ENCODE assay signal across 23 cellular contexts in the genomic region with DNA sequence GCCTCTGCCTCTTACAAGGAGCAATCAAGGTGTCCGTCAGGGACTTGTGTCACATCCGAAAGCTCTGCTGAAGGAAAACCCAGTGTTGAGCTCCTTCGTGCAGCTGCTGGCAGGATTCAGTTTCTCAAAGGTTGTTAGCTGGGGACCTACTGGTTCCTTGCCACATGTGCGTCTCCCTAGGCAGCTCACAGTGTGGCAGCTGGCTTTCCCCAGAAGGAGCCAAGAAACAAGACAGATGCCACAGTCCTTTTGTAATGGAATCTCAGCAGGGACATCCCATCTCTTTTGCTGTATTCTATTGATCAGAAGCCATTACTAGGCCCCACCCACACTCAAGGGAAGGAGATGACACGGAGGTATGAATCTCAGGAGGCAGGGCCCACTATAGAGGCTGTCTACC.
DNase-seq lines count a peak whose midpoint lies in the region; ATAC-seq and TF ChIP-seq lines count a peak whose summit lies in the region.
"Had no signal": no experiment of that assay in that cellular context is flagged by ENCODE, and none has a peak within 500 bp of the region (broad histone marks: within the 10 kb centered on the region; RNA-seq: fewer than 3 reads in every experiment).

No MANE protein-coding gene starts in this region.

- no peaks in the 10 kb centered on the region for H3K9me3 ChIP-seq in neural progenitor cell (ENCODE audit: low read depth)
- H3K9me3 ChIP-seq: A549, BE2C had no signal

- H3K4me3 Mint-ChIP-seq in glutamatergic neuron (ENCODE audit: unreplicated experiment) (peak overlapping the region; percentile 36), neural progenitor cell (no peak overlapping the region)
- H3K4me3 Mint-ChIP-seq: CD14-positive monocyte; CD4-positive, alpha-beta T cell; CD8-positive, alpha-beta memory T cell; H9 had no signal

- no peaks in the 10 kb centered on the region for H3K27me3 ChIP-seq in neural progenitor cell
- H3K27me3 ChIP-seq: BE2C; BLaER1 treated with 17β-estradiol and CSF1 and Interleukin-3, amounts not matched to agents 10 nM and 100 nM had no signal

- POLR2A ChIA-PET in RWPE1 (lab: Yijun Ruan, JAX; ENCODE audit: low non-redundant PET), result no interaction called here

- H4K20me1 ChIP-seq in neural progenitor cell (ENCODE audit: low read depth), result no peaks in the 10 kb centered on the region
- H4K20me1 ChIP-seq: BLaER1 treated with 17β-estradiol and CSF1 and Interleukin-3, amounts not matched to agents 10 nM and 100 nM had no signal

- H3K4me1 Mint-ChIP-seq in glutamatergic neuron (ENCODE audit: low read depth, unreplicated experiment) (peaks cover 12% of the 10 kb centered on the region), neural progenitor cell (no peaks in the 10 kb centered on the region)
- H3K4me1 Mint-ChIP-seq: CD8-positive, alpha-beta memory T cell had no signal

- no peaks in the 10 kb centered on the region for H3F3A ChIP-seq in neural progenitor cell (ENCODE audit: low read depth)

- peak; percentile 31 for DNase-seq in NCI-H82 (lab: John Stamatoyannopoulos, UW)
- no peak for DNase-seq in NCI-H82 treated with DMSO at 0.1 percent for 48 hours (lab: John Stamatoyannopoulos, UW; ENCODE audit: unreplicated experiment)
- peak; percentile 50 for DNase-seq in glutamatergic neuron
- no peak for DNase-seq in neural progenitor cell (ENCODE audit: low spot score)
- no peak for DNase-seq in RWPE1 (ENCODE audit: low spot score)
- DNase-seq: 8988T; ACHN; AML-193; BE2C; CD4-positive, alpha-beta T cell; CD8-positive, alpha-beta memory T cell; DMS 273 treated with DMSO at 0.1 percent for 48 hours; DMS79; EL; GDM1; GM23248; H9 had no signal

- TF ChIP-seq CTCF in glutamatergic neuron (IDR thresholded peaks at IDR 0.05; ENCODE audit: partially characterized antibody, unreplicated experiment) (no peak), neural progenitor cell (IDR thresholded peaks at IDR 0.05) (no peak), RWPE1 (conservative IDR thresholded peaks at IDR 0.05; ENCODE audit: low read depth) (no peak)

- H3K36me3 ChIP-seq in neural progenitor cell, result no peaks in the 10 kb centered on the region
- H3K36me3 ChIP-seq: BE2C; BLaER1 treated with 17β-estradiol and CSF1 and Interleukin-3, amounts not matched to agents 10 nM and 100 nM had no signal

- H3K4me3 ChIP-seq in neural progenitor cell, result no peak overlapping the region
- H3K4me3 ChIP-seq: A549; BLaER1 treated with 17β-estradiol and CSF1 and Interleukin-3, amounts not matched to agents 10 nM and 100 nM; GM12878; GM23248 had no signal

- ATAC-seq in GM18868 (IDR thresholded peaks at IDR 0.05; ENCODE audit: unreplicated experiment), result no peak
- ATAC-seq: A549, GM12878, HCT116 had no signal

- peaks cover 3% of the 10 kb centered on the region for H3K36me3 Mint-ChIP-seq in glutamatergic neuron (ENCODE audit: unreplicated experiment)
- H3K36me3 Mint-ChIP-seq in neural progenitor cell, result no peaks in the 10 kb centered on the region
- H3K36me3 Mint-ChIP-seq: CD14-positive monocyte; CD8-positive, alpha-beta memory T cell had no signal

- H3K9me3 Mint-ChIP-seq in glutamatergic neuron (ENCODE audit: unreplicated experiment) (peaks cover 6% of the 10 kb centered on the region), neural progenitor cell (peaks cover 3% of the 10 kb centered on the region)
- H3K9me3 Mint-ChIP-seq: CD4-positive, alpha-beta T cell had no signal

- no peaks in the 10 kb centered on the region for H3K79me2 ChIP-seq in neural progenitor cell (ENCODE audit: low read depth)

- H3K27ac ChIP-seq in neural progenitor cell (no peak overlapping the region), RWPE1 (no peak overlapping the region)
- H3K27ac ChIP-seq: A549; BLaER1 treated with 17β-estradiol and CSF1 and Interleukin-3, amounts not matched to agents 10 nM and 100 nM; GM23248 had no signal

- H3K27ac Mint-ChIP-seq in glutamatergic neuron (ENCODE audit: unreplicated experiment), result peak overlapping the region; percentile 70
- H3K27ac Mint-ChIP-seq in neural progenitor cell, result no peak overlapping the region
- H3K27ac Mint-ChIP-seq: CD14-positive monocyte; CD4-positive, alpha-beta T cell; H9 had no signal

- CTCF ChIA-PET in RWPE1 (lab: Yijun Ruan, JAX), result no interaction called here

- H3K9ac ChIP-seq in neural progenitor cell, result no peak overlapping the region
- H3K9ac ChIP-seq: BLaER1 treated with 17β-estradiol and CSF1 and Interleukin-3, amounts not matched to agents 10 nM and 100 nM; GM23248 had no signal

- H2AFZ ChIP-seq in neural progenitor cell (replicated peaks), result peak overlapping the region; percentile 72
- H2AFZ ChIP-seq: GM23248 had no signal

- no peak overlapping the region for H3K4me2 ChIP-seq in neural progenitor cell
- H3K4me2 ChIP-seq: A549; BLaER1 treated with 17β-estradiol and CSF1 and Interleukin-3, amounts not matched to agents 10 nM and 100 nM had no signal

- peaks cover 5% of the 10 kb centered on the region for H3K4me1 ChIP-seq in neural progenitor cell
- H3K4me1 ChIP-seq: A549; BE2C; BLaER1 treated with 17β-estradiol and CSF1 and Interleukin-3, amounts not matched to agents 10 nM and 100 nM had no signal

- H3K27me3 Mint-ChIP-seq in glutamatergic neuron (ENCODE audit: unreplicated experiment), result no peaks in the 10 kb centered on the region
- H3K27me3 Mint-ChIP-seq in neural progenitor cell (ENCODE audit: insufficient read depth, low read depth), result peaks cover 2% of the 10 kb centered on the region
- H3K27me3 Mint-ChIP-seq: CD4-positive, alpha-beta T cell had no signal

Comparison
In these comparisons a context has a peak if more than half of its experiments do, and no peak if none do; other contexts are left out.
1. DNase-seq: peak in NCI-H82 (single experiment) and glutamatergic neuron (single experiment); none in NCI-H82 treated with DMSO at 0.1 percent for 48 hours (single experiment), neural progenitor cell (single experiment) and RWPE1 (single experiment).